8 cellular contexts compared by ENCODE assay signal in the genomic region with DNA sequence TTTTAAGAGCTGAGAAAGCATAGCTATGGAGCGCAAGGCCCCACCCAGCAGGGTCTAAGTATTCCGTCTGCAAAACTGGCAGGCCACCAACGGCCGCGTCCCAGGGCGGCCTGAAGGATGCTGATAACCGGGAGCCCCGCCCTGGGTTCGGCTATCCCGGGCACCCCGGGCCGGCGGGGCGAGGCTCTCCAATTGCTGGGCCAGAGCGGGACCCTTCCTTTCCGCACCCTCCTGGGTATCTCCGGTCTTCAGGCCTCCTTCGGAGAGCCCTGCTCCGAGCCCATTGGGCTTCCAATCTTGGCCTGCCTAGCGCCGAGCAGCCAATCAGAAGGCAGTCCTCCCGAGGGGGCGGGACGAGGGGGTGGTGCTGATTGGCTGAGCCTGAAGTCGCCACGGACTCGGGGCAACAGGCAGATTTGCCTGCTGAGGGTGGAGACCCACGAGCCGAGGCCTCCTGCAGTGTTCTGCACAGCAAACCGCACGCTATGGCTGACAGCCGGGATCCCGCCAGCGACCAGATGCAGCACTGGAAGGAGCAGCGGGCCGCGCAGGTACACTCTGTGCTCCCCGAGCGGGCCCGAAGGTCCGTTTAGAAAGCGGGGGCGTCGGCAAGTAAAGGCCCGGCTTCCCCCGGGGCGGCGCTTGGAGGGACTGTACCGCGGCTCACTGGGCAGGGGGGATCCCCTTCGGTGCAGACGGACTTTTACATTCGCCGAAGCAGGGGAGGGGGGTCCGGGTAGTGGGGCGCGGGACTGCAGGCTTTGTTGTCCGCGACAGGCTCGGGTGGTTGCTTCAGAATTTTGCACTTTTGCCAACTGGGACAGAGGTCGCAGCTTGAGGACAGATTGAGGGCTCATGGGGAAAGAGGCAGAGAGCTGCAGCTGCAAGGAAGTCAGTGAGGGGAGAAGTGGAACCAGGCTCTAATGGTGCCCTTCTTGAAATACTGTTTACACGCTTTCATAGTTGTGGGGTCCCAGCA. TPM values are rescaled to one million over a fixed set of nuclear protein-coding genes. Genes with fewer than 3 reads are reported as not detected.
A peak's percentile ranks its signal among the peaks of the same experiment; 100 is the strongest.
DNase-seq lines count a peak whose midpoint lies in the region; ATAC-seq and TF ChIP-seq lines count a peak whose summit lies in the region.

A gene (plus strand): TSS at position 406 of the 979 bp plus-strand sequence. CDS start 80 bp downstream, at position 486.

- H3K27me3 Mint-ChIP-seq in activated naive CD4-positive, alpha-beta T cell treated with anti-CD3 and anti-CD28 coated beads, Interleukin-2, amount 10 ng/mL, durations not matched to agents 7 days and 5 days: no peaks in the 10 kb centered on the region

- no peaks in the 10 kb centered on the region for H3K27me3 ChIP-seq in SK-N-SH (ENCODE audit: insufficient read depth)
- no peaks in the 10 kb centered on the region for H3K27me3 ChIP-seq in parathyroid adenoma (ENCODE audit: control insufficient read depth, insufficient read depth, low read length)
- no peaks in the 10 kb centered on the region for H3K27me3 ChIP-seq in tibial nerve

- CTCF ChIA-PET in SK-N-SH (lab: Yijun Ruan, JAX): interaction anchor here (0.7 to 2.5 kb wide), 5 partner anchors 11 to 265 kb away, joined by 3 to 9 read pairs (median 4); no protein-coding TSS in a partner anchor
- CTCF ChIA-PET in activated naive CD4-positive, alpha-beta T cell treated with anti-CD3 and anti-CD28 coated beads, Interleukin-2, amount 10 ng/mL, durations not matched to agents 7 days and 5 days (lab: Charles Lee): interaction anchor here (1.0 to 3.2 kb wide), 2 partner anchors 29 to 73 kb away, joined by 3 to 13 read pairs; no protein-coding TSS in a partner anchor

- H3K9me3 Mint-ChIP-seq in activated naive CD4-positive, alpha-beta T cell treated with anti-CD3 and anti-CD28 coated beads, Interleukin-2, amount 10 ng/mL, durations not matched to agents 7 days and 5 days: no peaks in the 10 kb centered on the region

- H3K79me2 ChIP-seq in SK-N-SH (ENCODE audit: insufficient read depth) (peaks cover 30% of the 10 kb centered on the region), parathyroid adenoma (peaks cover 21% of the 10 kb centered on the region)

- DNase-seq in GM04504 (ENCODE audit: low read depth) (peak; percentile 95), NB4 (ENCODE audit: low read depth) (peak; percentile 99), SK-N-SH (peak; percentile 98), germinal center (ENCODE audit: low spot score) (peak; percentile 98), tibial nerve (ENCODE audit: low spot score in 2 of 2) (peak; percentile 97 to 98)
- DNase-seq in activated naive CD4-positive, alpha-beta T cell treated with anti-CD3 and anti-CD28 coated beads, Interleukin-2, amount 10 ng/mL, durations not matched to agents 7 days and 5 days: peak; percentile 99

- no peaks in the 10 kb centered on the region for H3K9me2 ChIP-seq in SK-N-SH

- H3K4me1 ChIP-seq in SK-N-SH (ENCODE audit: control insufficient read depth in 1 of 2, insufficient read depth in 2 of 2, low read depth in 1 of 2, low read length in 1 of 2): peaks cover 6 to 9% of the 10 kb centered on the region in 2 experiments; a peak in 3 of 4 replicates
- H3K4me1 ChIP-seq in parathyroid adenoma: no peaks in the 10 kb centered on the region
- H3K4me1 ChIP-seq in tibial nerve: peaks cover 0 to 51% (median 20%) of the 10 kb centered on the region in 4 donors

- no peaks in the 10 kb centered on the region for H3F3A ChIP-seq in SK-N-SH (replicated peaks; ENCODE audit: insufficient read depth)

- H3K27ac ChIP-seq in SK-N-SH (ENCODE audit: low read depth in 2 of 2, low read length in 1 of 2): peak within 1 kb of the TSS; percentile 61 to 97
- peak within 1 kb of the TSS; percentile 74 for H3K27ac ChIP-seq in parathyroid adenoma
- H3K27ac ChIP-seq in tibial nerve: peak within 1 kb of the TSS; percentile 83 to 95 (median 94)

- peaks cover 32% of the 10 kb centered on the region for H3K4me1 Mint-ChIP-seq in activated naive CD4-positive, alpha-beta T cell treated with anti-CD3 and anti-CD28 coated beads, Interleukin-2, amount 10 ng/mL, durations not matched to agents 7 days and 5 days

- H2AFZ ChIP-seq in SK-N-SH (ENCODE audit: low read depth): peak within 1 kb of the TSS; percentile 99
- peak within 1 kb of the TSS; percentile 93 for H2AFZ ChIP-seq in parathyroid adenoma

- TF ChIP-seq CTCF in NB4 (IDR thresholded peaks at IDR 0.05; ENCODE audit: low read depth, low read length): no peak
- no peak for TF ChIP-seq CTCF in SK-N-SH (IDR thresholded peaks at IDR 0.05)
- no peak for TF ChIP-seq CTCF in parathyroid adenoma (IDR thresholded peaks at IDR 0.05)
- TF ChIP-seq CTCF in tibial nerve (IDR thresholded peaks at IDR 0.05): peak in 1 of 5 experiments; percentile 30

- H3K4me3 ChIP-seq in NB4 (ENCODE audit: low read depth, low read length) (peak within 1 kb of the TSS; percentile 95), SK-N-SH (ENCODE audit: low read depth in 2 of 2, low read length in 1 of 2) (peak within 1 kb of the TSS; percentile 91 to 92), parathyroid adenoma (ENCODE audit: low read depth, low read length) (peak within 1 kb of the TSS; percentile 90), tibial nerve (peak within 1 kb of the TSS; percentile 78 to 83 (median 82))

- WGBS in SK-N-SH (ENCODE audit: low lambda C conversion rate): 3% methylated on average over 17 of the region's 62 CpGs
- 0 to 1% methylated on average over 31 to 43 of the region's 62 CpGs for WGBS in tibial nerve, 2 donors

- TF ChIP-seq EP300 in SK-N-SH (IDR thresholded peaks at IDR 0.05; ENCODE audit: borderline replicate concordance in 1 of 2, low read depth in 1 of 2, low read length in 1 of 2) (peak in 1 of 2 experiments; percentile 36; a peak in 2 of 4 replicates), tibial nerve (IDR thresholded peaks at IDR 0.05) (peak in 1 of 2 donors; percentile 92)

- POLR2A ChIA-PET in SK-N-SH (lab: Yijun Ruan, JAX): interaction anchor here (0.5 to 1.2 kb wide), 3 partner anchors 11 to 73 kb away, joined by 3 to 4 read pairs (median 3); no protein-coding TSS in a partner anchor

- peaks cover 8% of the 10 kb centered on the region for H3K36me3 Mint-ChIP-seq in activated naive CD4-positive, alpha-beta T cell treated with anti-CD3 and anti-CD28 coated beads, Interleukin-2, amount 10 ng/mL, durations not matched to agents 7 days and 5 days

- H3K9me3 ChIP-seq in SK-N-SH: no peaks in the 10 kb centered on the region
- no peaks in the 10 kb centered on the region for H3K9me3 ChIP-seq in parathyroid adenoma (ENCODE audit: control insufficient read depth, low read length)
- no peaks in the 10 kb centered on the region for H3K9me3 ChIP-seq in tibial nerve

- no peaks in the 10 kb centered on the region for H3K36me3 ChIP-seq in SK-N-SH (replicated peaks in 1 of 2; ENCODE audit: control insufficient read depth in 1 of 2, insufficient read depth in 2 of 2, low read length in 1 of 2)
- H3K36me3 ChIP-seq in parathyroid adenoma (ENCODE audit: control insufficient read depth, insufficient read depth, low read length): no peaks in the 10 kb centered on the region
- H3K36me3 ChIP-seq in tibial nerve: no peaks in the 10 kb centered on the region

- peak within 1 kb of the TSS; percentile 89 for H3K4me2 ChIP-seq in SK-N-SH
- peak within 1 kb of the TSS; percentile 76 for H3K4me2 ChIP-seq in parathyroid adenoma (ENCODE audit: low read length)

- no peaks in the 10 kb centered on the region for H4K20me1 ChIP-seq in SK-N-SH (ENCODE audit: insufficient read depth)

- H3K9ac ChIP-seq in SK-N-SH (peak within 1 kb of the TSS; percentile 84), parathyroid adenoma (no peak within 1 kb of the TSS)

- peak; percentile 80 for TF ChIP-seq POLR2A in NB4 (IDR thresholded peaks at IDR 0.05; ENCODE audit: extremely low read depth, insufficient read length)
- TF ChIP-seq POLR2A in tibial nerve (IDR thresholded peaks at IDR 0.05): peak; percentile 50 to 86

- peak within 1 kb of the TSS; percentile 91 for H3K4me3 Mint-ChIP-seq in activated naive CD4-positive, alpha-beta T cell treated with anti-CD3 and anti-CD28 coated beads, Interleukin-2, amount 10 ng/mL, durations not matched to agents 7 days and 5 days

- ATAC-seq in HG02571 (IDR thresholded peaks at IDR 0.05; ENCODE audit: unreplicated experiment): peak; percentile 96

- peak within 1 kb of the TSS; percentile 89 for H3K27ac Mint-ChIP-seq in activated naive CD4-positive, alpha-beta T cell treated with anti-CD3 and anti-CD28 coated beads, Interleukin-2, amount 10 ng/mL, durations not matched to agents 7 days and 5 days

- TF ChIP-seq RAD21 in SK-N-SH (IDR thresholded peaks at IDR 0.05; ENCODE audit: low read length): no peak

TF ChIP-seq in SK-N-SH, 30 proteins besides CTCF, POLR2A, EP300 and RAD21 (continues in another document):
- TF ChIP-seq RCOR1 (IDR thresholded peaks at IDR 0.05; ENCODE audit: low read length) (no peak), RFX5 (IDR thresholded peaks at IDR 0.05; ENCODE audit: low read length) (peak; percentile 91), GATA2 (CRISPR knock-in tag; IDR thresholded peaks at IDR 0.05) (no peak), EZH2phosphoT487 (IDR thresholded peaks at IDR 0.05; ENCODE audit: borderline replicate concordance, low read depth) (no peak), JUND (IDR thresholded peaks at IDR 0.05) (no peak), NRF1 (IDR thresholded peaks at IDR 0.05; ENCODE audit: low read depth, low read length) (no peak), MEF2A (IDR thresholded peaks at IDR 0.05; ENCODE audit: borderline replicate concordance, low read depth) (no peak)
- TF ChIP-seq, protein P1, sequence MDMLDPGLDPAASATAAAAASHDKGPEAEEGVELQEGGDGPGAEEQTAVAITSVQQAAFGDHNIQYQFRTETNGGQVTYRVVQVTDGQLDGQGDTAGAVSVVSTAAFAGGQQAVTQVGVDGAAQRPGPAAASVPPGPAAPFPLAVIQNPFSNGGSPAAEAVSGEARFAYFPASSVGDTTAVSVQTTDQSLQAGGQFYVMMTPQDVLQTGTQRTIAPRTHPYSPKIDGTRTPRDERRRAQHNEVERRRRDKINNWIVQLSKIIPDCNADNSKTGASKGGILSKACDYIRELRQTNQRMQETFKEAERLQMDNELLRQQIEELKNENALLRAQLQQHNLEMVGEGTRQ (IDR thresholded peaks at IDR 0.05; ENCODE audit: borderline replicate concordance, low read depth, low read length): no peak
- TF ChIP-seq, protein P2, sequence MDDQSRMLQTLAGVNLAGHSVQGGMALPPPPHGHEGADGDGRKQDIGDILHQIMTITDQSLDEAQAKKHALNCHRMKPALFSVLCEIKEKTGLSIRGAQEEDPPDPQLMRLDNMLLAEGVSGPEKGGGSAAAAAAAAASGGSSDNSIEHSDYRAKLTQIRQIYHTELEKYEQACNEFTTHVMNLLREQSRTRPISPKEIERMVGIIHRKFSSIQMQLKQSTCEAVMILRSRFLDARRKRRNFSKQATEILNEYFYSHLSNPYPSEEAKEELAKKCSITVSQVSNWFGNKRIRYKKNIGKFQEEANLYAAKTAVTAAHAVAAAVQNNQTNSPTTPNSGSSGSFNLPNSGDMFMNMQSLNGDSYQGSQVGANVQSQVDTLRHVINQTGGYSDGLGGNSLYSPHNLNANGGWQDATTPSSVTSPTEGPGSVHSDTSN (IDR thresholded peaks at IDR 0.05): peak; percentile 47; the same call in 1 of the 2 replicates

RNA-seq across cellular contexts. Expression of the gene that starts here (rescaled TPM):
- polyA plus RNA-seq in SK-N-SH (2012; rRNA removed): 26.6 and 34.3 TPM in 2 replicates
- 24.2 and 30.6 TPM in 2 replicates for polyA plus RNA-seq in SK-N-SH (2012; cell fraction: cytosol; rRNA removed)
- polyA plus RNA-seq in SK-N-SH (2012; cell fraction: nucleus; rRNA removed): 31.5 and 42.9 TPM in 2 replicates
- 100 to 1,000 TPM; 101 to 230 (median 147) TPM for total RNA-seq in tibial nerve

Comparison
In these comparisons a context has a peak if more than half of its experiments do, and no peak if none do; other contexts are left out.
1. Peak in every context shown above with its lines: DNase-seq, ATAC-seq, H3K4me3 ChIP-seq and H3K27ac ChIP-seq.